ENCODE assay signal across 1 cellular context in the genomic region with DNA sequence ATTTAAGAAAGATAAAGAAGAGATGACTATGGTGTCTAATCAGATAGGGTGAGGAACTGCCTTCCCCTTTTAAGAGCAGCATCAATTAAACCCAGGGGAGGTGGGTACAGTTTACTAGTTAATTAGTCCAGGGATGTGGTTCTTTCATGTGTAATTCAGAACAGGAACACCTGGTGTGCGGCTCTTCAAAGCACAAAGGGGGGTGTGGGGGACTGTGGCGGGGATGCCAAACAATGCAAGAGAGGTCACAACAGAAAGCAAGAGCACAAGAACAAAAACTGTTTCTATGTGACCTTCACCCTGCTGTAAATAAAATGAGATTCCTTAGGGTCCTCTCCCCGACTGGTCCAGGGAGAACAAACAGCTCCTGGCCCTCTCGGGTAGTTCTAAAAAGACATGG.
TF ChIP-seq lines count a peak whose summit lies in the region.

No MANE protein-coding gene starts in this region.

TF ChIP-seq in GM23338, 12 proteins besides CTCF, POLR2A, EP300 and RAD21 (continued from another document):
- TF ChIP-seq, protein P1, sequence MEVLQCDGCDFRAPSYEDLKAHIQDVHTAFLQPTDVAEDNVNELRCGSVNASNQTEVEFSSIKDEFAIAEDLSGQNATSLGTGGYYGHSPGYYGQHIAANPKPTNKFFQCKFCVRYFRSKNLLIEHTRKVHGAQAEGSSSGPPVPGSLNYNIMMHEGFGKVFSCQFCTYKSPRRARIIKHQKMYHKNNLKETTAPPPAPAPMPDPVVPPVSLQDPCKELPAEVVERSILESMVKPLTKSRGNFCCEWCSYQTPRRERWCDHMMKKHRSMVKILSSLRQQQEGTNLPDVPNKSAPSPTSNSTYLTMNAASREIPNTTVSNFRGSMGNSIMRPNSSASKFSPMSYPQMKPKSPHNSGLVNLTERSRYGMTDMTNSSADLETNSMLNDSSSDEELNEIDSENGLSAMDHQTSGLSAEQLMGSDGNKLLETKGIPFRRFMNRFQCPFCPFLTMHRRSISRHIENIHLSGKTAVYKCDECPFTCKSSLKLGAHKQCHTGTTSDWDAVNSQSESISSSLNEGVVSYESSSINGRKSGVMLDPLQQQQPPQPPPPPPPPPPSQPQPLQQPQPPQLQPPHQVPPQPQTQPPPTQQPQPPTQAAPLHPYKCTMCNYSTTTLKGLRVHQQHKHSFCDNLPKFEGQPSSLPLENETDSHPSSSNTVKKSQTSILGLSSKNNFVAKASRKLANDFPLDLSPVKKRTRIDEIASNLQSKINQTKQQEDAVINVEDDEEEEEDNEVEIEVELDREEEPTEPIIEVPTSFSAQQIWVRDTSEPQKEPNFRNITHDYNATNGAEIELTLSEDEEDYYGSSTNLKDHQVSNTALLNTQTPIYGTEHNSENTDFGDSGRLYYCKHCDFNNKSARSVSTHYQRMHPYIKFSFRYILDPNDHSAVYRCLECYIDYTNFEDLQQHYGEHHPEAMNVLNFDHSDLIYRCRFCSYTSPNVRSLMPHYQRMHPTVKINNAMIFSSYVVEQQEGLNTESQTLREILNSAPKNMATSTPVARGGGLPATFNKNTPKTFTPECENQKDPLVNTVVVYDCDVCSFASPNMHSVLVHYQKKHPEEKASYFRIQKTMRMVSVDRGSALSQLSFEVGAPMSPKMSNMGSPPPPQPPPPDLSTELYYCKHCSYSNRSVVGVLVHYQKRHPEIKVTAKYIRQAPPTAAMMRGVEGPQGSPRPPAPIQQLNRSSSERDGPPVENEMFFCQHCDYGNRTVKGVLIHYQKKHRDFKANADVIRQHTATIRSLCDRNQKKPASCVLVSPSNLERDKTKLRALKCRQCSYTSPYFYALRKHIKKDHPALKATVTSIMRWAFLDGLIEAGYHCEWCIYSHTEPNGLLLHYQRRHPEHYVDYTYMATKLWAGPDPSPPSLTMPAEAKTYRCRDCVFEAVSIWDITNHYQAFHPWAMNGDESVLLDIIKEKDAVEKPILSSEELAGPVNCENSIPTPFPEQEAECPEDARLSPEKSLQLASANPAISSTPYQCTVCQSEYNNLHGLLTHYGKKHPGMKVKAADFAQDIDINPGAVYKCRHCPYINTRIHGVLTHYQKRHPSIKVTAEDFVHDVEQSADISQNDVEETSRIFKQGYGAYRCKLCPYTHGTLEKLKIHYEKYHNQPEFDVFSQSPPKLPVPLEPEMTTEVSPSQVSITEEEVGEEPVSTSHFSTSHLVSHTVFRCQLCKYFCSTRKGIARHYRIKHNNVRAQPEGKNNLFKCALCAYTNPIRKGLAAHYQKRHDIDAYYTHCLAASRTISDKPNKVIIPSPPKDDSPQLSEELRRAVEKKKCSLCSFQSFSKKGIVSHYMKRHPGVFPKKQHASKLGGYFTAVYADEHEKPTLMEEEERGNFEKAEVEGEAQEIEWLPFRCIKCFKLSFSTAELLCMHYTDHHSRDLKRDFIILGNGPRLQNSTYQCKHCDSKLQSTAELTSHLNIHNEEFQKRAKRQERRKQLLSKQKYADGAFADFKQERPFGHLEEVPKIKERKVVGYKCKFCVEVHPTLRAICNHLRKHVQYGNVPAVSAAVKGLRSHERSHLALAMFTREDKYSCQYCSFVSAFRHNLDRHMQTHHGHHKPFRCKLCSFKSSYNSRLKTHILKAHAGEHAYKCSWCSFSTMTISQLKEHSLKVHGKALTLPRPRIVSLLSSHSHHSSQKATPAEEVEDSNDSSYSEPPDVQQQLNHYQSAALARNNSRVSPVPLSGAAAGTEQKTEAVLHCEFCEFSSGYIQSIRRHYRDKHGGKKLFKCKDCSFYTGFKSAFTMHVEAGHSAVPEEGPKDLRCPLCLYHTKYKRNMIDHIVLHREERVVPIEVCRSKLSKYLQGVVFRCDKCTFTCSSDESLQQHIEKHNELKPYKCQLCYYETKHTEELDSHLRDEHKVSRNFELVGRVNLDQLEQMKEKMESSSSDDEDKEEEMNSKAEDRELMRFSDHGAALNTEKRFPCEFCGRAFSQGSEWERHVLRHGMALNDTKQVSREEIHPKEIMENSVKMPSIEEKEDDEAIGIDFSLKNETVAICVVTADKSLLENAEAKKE (CRISPR knock-in tag; IDR thresholded peaks at IDR 0.05), result 0 out of 2 replicates have a peak, but pooled peaks have one; percentile 36
